19 cellular contexts compared by ENCODE assay signal in the genomic region with DNA sequence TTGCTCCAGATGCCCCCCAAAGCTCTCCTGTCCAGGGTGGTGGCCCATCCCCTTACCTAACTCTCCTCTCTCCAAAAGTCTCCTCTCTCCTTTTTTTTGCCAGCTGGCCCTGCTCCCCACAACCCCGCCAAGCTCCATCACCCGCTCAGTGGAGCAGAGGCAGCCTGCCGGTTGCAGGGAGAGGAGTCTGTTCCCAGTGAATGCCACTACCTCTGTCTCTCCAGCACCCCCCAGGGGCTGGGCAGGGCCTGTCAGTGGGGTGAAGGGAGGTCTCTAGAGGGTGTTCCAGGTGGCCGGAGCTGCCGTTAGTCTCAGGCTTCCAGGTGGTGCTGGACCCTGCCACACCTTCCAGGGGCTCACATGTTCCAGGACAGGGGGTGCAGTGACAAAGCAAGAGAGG.
"Had no signal": no experiment of that assay in that cellular context is flagged by ENCODE, and none has a peak within 500 bp of the region (broad histone marks: within the 10 kb centered on the region; RNA-seq: fewer than 3 reads in every experiment).

No MANE protein-coding gene starts in this region.

- DNase-seq: KBM-7, MV-4-11, NCI-H1048, NCI-H1105, NCI-H1417, NCI-H146, NCI-H187, NCI-H2029, NCI-H2081 treated with DMSO at 0.1 percent for 48 hours, NCI-H2171, NCI-H226, NCI-H446, NCI-H510A, NCI-H524 treated with DMSO at 0.1 percent for 48 hours, NCI-H69, NCI-H774, Right ventricle myocardium superior, RPMI8226, SIG-M5 had no signal
